Comparison of ENCODE assay signal across 22 cellular contexts in the genomic region with DNA sequence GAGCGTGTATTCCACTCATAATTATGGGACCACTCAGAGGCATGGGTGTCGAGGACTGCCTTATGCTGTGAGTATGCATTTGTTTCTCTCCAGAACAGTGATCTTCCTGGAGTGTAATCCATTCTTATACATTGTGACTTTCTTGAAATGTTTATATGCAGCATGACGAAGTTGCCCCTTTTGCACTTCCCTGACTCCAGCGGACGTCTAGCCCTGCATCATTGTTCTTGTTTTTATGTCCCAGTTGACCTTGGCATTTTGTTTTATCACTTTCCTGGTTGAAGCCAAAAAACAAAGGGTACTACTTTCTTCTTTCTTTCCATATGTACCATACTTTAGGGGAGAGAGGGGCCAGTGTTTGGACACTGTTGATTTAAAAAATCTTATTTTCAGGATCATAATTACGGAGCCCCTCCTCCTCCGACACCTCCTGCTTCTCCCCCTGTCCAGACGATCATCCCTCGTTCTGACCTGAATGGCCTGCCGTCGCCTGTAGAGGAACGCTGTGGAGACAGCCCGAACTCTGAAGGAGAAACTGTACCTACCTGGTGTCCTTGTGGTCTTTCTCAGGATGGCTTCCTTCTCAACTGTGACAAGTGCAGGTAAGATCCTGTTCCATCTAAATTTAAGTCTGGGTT. TPM values are rescaled to one million over a fixed set of nuclear protein-coding genes. Genes with fewer than 3 reads are reported as not detected.
A peak's percentile ranks its signal among the peaks of the same experiment; 100 is the strongest.
DNase-seq lines count a peak whose midpoint lies in the region; ATAC-seq and TF ChIP-seq lines count a peak whose summit lies in the region.
"Had no signal": no experiment of that assay in that cellular context is flagged by ENCODE, and none has a peak within 500 bp of the region (broad histone marks: within the 10 kb centered on the region; RNA-seq: fewer than 3 reads in every experiment).

No MANE protein-coding gene starts in this region.

- no peaks in the 10 kb centered on the region for H3K9me3 ChIP-seq in left ventricle myocardium inferior (replicated peaks)
- no peaks in the 10 kb centered on the region for H3K9me3 ChIP-seq in right atrium auricular region

- H3K4me3 ChIP-seq in left ventricle myocardium inferior, result no peak overlapping the region
- no peak overlapping the region for H3K4me3 ChIP-seq in right atrium auricular region
- H3K4me3 ChIP-seq: PC-9 had no signal

- no peak overlapping the region for H3K4me3 Mint-ChIP-seq in activated T-cell treated with anti-CD3 and anti-CD28 coated beads, Interleukin-2, amount 50 U/mL, for 24 hours
- no peak overlapping the region for H3K4me3 Mint-ChIP-seq in glutamatergic neuron (ENCODE audit: unreplicated experiment)
- H3K4me3 Mint-ChIP-seq: B cell had no signal

- H3K4me1 Mint-ChIP-seq in activated T-cell treated with anti-CD3 and anti-CD28 coated beads, Interleukin-2, amount 50 U/mL, for 24 hours (ENCODE audit: low read depth), result peaks cover 8% of the 10 kb centered on the region
- peaks cover 8% of the 10 kb centered on the region for H3K4me1 Mint-ChIP-seq in glutamatergic neuron (ENCODE audit: low read depth, unreplicated experiment)

- H3K27me3 Mint-ChIP-seq in activated T-cell treated with anti-CD3 and anti-CD28 coated beads, Interleukin-2, amount 50 U/mL, for 24 hours, result no peaks in the 10 kb centered on the region
- no peaks in the 10 kb centered on the region for H3K27me3 Mint-ChIP-seq in glutamatergic neuron (ENCODE audit: unreplicated experiment)
- H3K27me3 Mint-ChIP-seq: B cell had no signal

- intact Hi-C loops in left ventricle myocardium inferior (cut with micrococcal nuclease), result loop anchor here (5.0 kb wide), 1 partner anchor 42 kb away; no protein-coding TSS in a partner anchor

- no peaks in the 10 kb centered on the region for H3K9me3 Mint-ChIP-seq in activated T-cell treated with anti-CD3 and anti-CD28 coated beads, Interleukin-2, amount 50 U/mL, for 24 hours
- peaks cover 6% of the 10 kb centered on the region for H3K9me3 Mint-ChIP-seq in glutamatergic neuron (ENCODE audit: unreplicated experiment)

- H3K36me3 ChIP-seq in left ventricle myocardium inferior, result peaks cover 100% of the 10 kb centered on the region
- H3K36me3 ChIP-seq in right atrium auricular region, result peaks cover 99% of the 10 kb centered on the region

- H3K27me3 ChIP-seq in left ventricle myocardium inferior (ENCODE audit: low read depth) (no peaks in the 10 kb centered on the region), right atrium auricular region (no peaks in the 10 kb centered on the region)

- ATAC-seq in stimulated activated naive CD8-positive, alpha-beta T cell treated with anti-CD3 and anti-CD28 coated beads, Interleukin-15, Interleukin-2, amounts not matched to agents 100 U/mL and 50 U/mL, for 24 hours, result no peak

- TF ChIP-seq CTCF in left ventricle myocardium inferior (IDR thresholded peaks at IDR 0.05; ENCODE audit: borderline replicate concordance) (no peak), right atrium auricular region (IDR thresholded peaks at IDR 0.05) (no peak), glutamatergic neuron (IDR thresholded peaks at IDR 0.05; ENCODE audit: partially characterized antibody, unreplicated experiment) (no peak)

- peak overlapping the region; percentile 35 for H3K27ac ChIP-seq in left ventricle myocardium inferior (replicated peaks)
- H3K27ac ChIP-seq in right atrium auricular region, result no peak overlapping the region
- H3K27ac ChIP-seq: 22Rv1, C4-2B, PC-9 had no signal

- H3K4me1 ChIP-seq in left ventricle myocardium inferior (peaks cover 28% of the 10 kb centered on the region), right atrium auricular region (peaks cover 0 to 4% of the 10 kb centered on the region in 2 donors)

- peak overlapping the region; percentile 23 for H3K27ac Mint-ChIP-seq in activated T-cell treated with anti-CD3 and anti-CD28 coated beads, Interleukin-2, amount 50 U/mL, for 24 hours
- H3K27ac Mint-ChIP-seq in glutamatergic neuron (ENCODE audit: unreplicated experiment), result peak overlapping the region; percentile 29
- H3K27ac Mint-ChIP-seq: B cell had no signal

- no peak for DNase-seq in activated T-cell treated with anti-CD3 and anti-CD28 coated beads, Interleukin-2, amount 50 U/mL, for 24 hours
- no peak for DNase-seq in activated T-cell treated with anti-CD3 and anti-CD28 coated beads, Interleukin-2, amount 50 U/mL, for 48 hours
- DNase-seq in left ventricle myocardium inferior (no peak), right atrium auricular region (ENCODE audit: low spot score) (no peak), glutamatergic neuron (no peak), H4 (ENCODE audit: low spot score) (no peak), iPS-NIHi11 (ENCODE audit: low spot score) (no peak)
- DNase-seq in stimulated activated naive CD8-positive, alpha-beta T cell treated with anti-CD3 and anti-CD28 coated beads, Interleukin-15, Interleukin-2, amounts not matched to agents 100 U/mL and 50 U/mL, for 24 hours, result no peak
- DNase-seq: DMS153; DND-41; NCI-H1048; NCI-H1417; NCI-H1694; NCI-H2029 treated with DMSO at 0.1 percent for 48 hours; NCI-H446 treated with DMSO at 0.1 percent for 48 hours; NCI-H526; NK-92 treated with Interleukin-12 subunit alpha and Interleukin-12 subunit beta, amount 100 ng/mL, for 24 hours; PC-9; SHP77 had no signal

- peaks cover 99% of the 10 kb centered on the region for H3K36me3 Mint-ChIP-seq in activated T-cell treated with anti-CD3 and anti-CD28 coated beads, Interleukin-2, amount 50 U/mL, for 24 hours (ENCODE audit: low read depth)
- H3K36me3 Mint-ChIP-seq in glutamatergic neuron (ENCODE audit: unreplicated experiment), result no peaks in the 10 kb centered on the region

RNA-seq across cellular contexts. Expression of gene SETD5, which starts 36.6 kb away (rescaled TPM):
- total RNA-seq in left ventricle myocardium inferior (49.9 TPM), right atrium auricular region (10 to 100 TPM; 36.9 to 49.4 TPM), glutamatergic neuron (ENCODE audit: unreplicated experiment) (337 TPM)
- 36.3 and 43.1 TPM in 2 replicates for total RNA-seq in H4 (2014; rRNA removed; shearing (Covaris generic))
